Comparison of ENCODE assay signal across 27 cellular contexts in the genomic region with DNA sequence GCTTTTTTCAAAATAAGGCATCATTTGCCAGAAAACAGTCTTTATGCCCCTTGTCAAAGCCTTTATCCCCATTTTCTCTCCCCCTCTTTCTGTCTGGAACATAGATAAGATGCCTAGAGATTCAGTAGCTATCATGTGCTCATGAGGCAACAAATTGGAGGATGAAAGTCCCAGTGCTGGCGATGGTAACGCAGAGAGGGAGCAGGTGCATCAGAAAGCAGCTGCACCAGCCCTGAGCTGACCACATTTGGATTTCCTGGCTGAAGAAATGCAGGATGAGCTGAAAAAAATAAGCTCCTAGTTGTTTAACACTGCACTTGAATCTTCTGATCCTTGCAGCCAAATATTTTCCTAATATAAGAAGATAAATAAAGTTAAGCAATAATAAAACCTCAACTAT. TPM values are rescaled to one million over a fixed set of nuclear protein-coding genes. Genes with fewer than 3 reads are reported as not detected.
"Had no signal": no experiment of that assay in that cellular context is flagged by ENCODE, and none has a peak within 500 bp of the region (broad histone marks: within the 10 kb centered on the region; RNA-seq: fewer than 3 reads in every experiment).

No MANE protein-coding gene starts in this region.

- H3K27me3 ChIP-seq: neutrophil, stomach had no signal

- H3K9me3 ChIP-seq: neutrophil, stomach, thoracic aorta, transverse colon had no signal

- DNase-seq: effector CD4-positive, alpha-beta T cell; endodermal cell; erythroblast; foreskin melanocyte; heart left ventricle; hippocampal formation; left colon; left ventricle myocardium superior; mammary epithelial cell; naive thymus-derived CD8-positive, alpha-beta T cell; posterior cingulate gyrus; stimulated activated CD4-positive, alpha-beta T cell treated with anti-CD3 and anti-CD28 coated beads, Interleukin-2, amount 100 ng/mL, for 24 hours; stimulated activated CD4-positive, alpha-beta T cell treated with anti-CD3 and anti-CD28 coated beads, Interleukin-4, amount 100 ng/mL, for 4 hours; stimulated activated naive CD4-positive, alpha-beta T cell; stomach; substantia nigra; transverse colon had no signal

- ATAC-seq: heart left ventricle; left colon; left ventricle myocardium superior; naive thymus-derived CD8-positive, alpha-beta T cell; sciatic nerve had no signal

- H3K27ac ChIP-seq: coronary artery, heart left ventricle, neutrophil, skin epidermis, stomach, thoracic aorta, transverse colon had no signal

- H3K36me3 ChIP-seq: heart left ventricle, neutrophil, stomach, thoracic aorta, transverse colon had no signal

- H3K4me3 ChIP-seq: coronary artery, heart left ventricle, skin epidermis, stomach, thoracic aorta, transverse colon had no signal

- H3K4me1 ChIP-seq: heart left ventricle, stomach, transverse colon had no signal

RNA-seq across cellular contexts. Expression of a gene that starts 48.0 kb away (rescaled TPM):
- total RNA-seq: endothelial cell of umbilical vein, glomerular endothelial cell, mammary epithelial cell, osteocyte, pulmonary artery endothelial cell had no signal
- polyA plus RNA-seq: endothelial cell of umbilical vein; mammary epithelial cell; naive thymus-derived CD8-positive, alpha-beta T cell; neural cell had no signal
